Comparison of ENCODE assay signal across 31 cellular contexts in genomic region chr6:47574789-47575188, GRCh38.
"Had no signal": no experiment of that assay in that cellular context is flagged by ENCODE, and none has a peak within 500 bp of the region (broad histone marks: within the 10 kb centered on the region; RNA-seq: fewer than 3 reads in every experiment).

No MANE protein-coding gene starts in this region.

- H3K4me1 Mint-ChIP-seq: neural progenitor cell; stimulated activated memory B cell treated with anti-CD40 and anti-IgM and Interleukin-4, amounts not matched to agents 10 μg/mL and 1 μg/mL and 100 μg/mL, for 72 hours; stimulated activated naive CD8-positive, alpha-beta T cell treated with anti-CD3 and anti-CD28 coated beads, Interleukin-15, amount 100 ng/mL, for 72 hours had no signal

- DNase-seq: naive thymus-derived CD8-positive, alpha-beta T cell; occipital lobe; ovary; posterior cingulate gyrus; psoas muscle; right cardiac atrium; right lobe of liver; sigmoid colon; spleen; stimulated activated CD4-positive, alpha-beta T cell treated with anti-CD3 and anti-CD28 coated beads, Interleukin-12 subunit alpha, Interleukin-12 subunit beta, amount 100 ng/mL, for 4 hours; stimulated activated CD4-positive, alpha-beta T cell treated with anti-CD3 and anti-CD28 coated beads, Interleukin-1b, Interleukin-23, amount 100 ng/mL, for 48 hours; stimulated activated CD4-positive, alpha-beta T cell treated with anti-CD3 and anti-CD28 coated beads, Interleukin-4, amount 100 ng/mL, for 1 hour; stimulated activated CD4-positive, alpha-beta T cell treated with anti-CD3 and anti-CD28 coated beads, Interleukin-4, amount 100 ng/mL, for 4 hours; stimulated activated CD8-positive, alpha-beta memory T cell treated with anti-CD3 and anti-CD28 coated beads, Interleukin-4, amount 100 ng/mL, for 48 hours; stimulated activated naive CD4-positive, alpha-beta T cell; stimulated activated naive CD8-positive, alpha-beta T cell treated with anti-CD3 and anti-CD28 coated beads, Interleukin-15, amount 100 ng/mL, for 72 hours; stimulated activated naive CD8-positive, alpha-beta T cell treated with anti-CD3 and anti-CD28 coated beads, Interleukin-15, Interleukin-2, amounts not matched to agents 100 U/mL and 50 U/mL, for 24 hours; substantia nigra; testis; tibial artery; transverse colon; upper lobe of right lung; uterus had no signal

- H2AFZ ChIP-seq: neural progenitor cell, parathyroid adenoma had no signal

- H3K9ac ChIP-seq: neural progenitor cell, parathyroid adenoma had no signal

- H3K9me3 ChIP-seq: ovary, psoas muscle, right lobe of liver, sigmoid colon, spleen, suprapubic skin, testis, tibial artery, transverse colon, upper lobe of right lung, uterus had no signal

- H3K4me3 ChIP-seq: neural progenitor cell, ovary, psoas muscle, right lobe of liver, sigmoid colon, smooth muscle cell, spleen, suprapubic skin, testis, tibial artery, transverse colon, upper lobe of right lung, uterus had no signal

- H3K36me3 ChIP-seq: ovary, uterus had no signal

- H3K79me2 ChIP-seq: parathyroid adenoma had no signal

- H3K9me3 Mint-ChIP-seq: naive thymus-derived CD8-positive, alpha-beta T cell; natural killer cell treated with Interleukin-12 subunit alpha and Interleukin-12 subunit beta and Interleukin-15 and Interleukin-18, amount 100 ng/mL, for 72 hours; neural progenitor cell; stimulated activated memory B cell treated with anti-CD40 and anti-IgM and Interleukin-4, amounts not matched to agents 10 μg/mL and 1 μg/mL and 100 μg/mL, for 72 hours; stimulated activated naive CD8-positive, alpha-beta T cell treated with anti-CD3 and anti-CD28 coated beads, Interleukin-15, amount 100 ng/mL, for 72 hours; type B pancreatic cell had no signal

- H3K27ac ChIP-seq: neural progenitor cell, ovary, parathyroid adenoma, psoas muscle, right lobe of liver, sigmoid colon, spleen, suprapubic skin, testis, tibial artery, transverse colon, upper lobe of right lung, uterus had no signal

- H3K4me1 ChIP-seq: parathyroid adenoma, psoas muscle, suprapubic skin, testis, transverse colon had no signal

- H3K36me3 Mint-ChIP-seq: natural killer cell treated with Interleukin-12 subunit alpha and Interleukin-12 subunit beta and Interleukin-15 and Interleukin-18, amount 100 ng/mL, for 72 hours had no signal

- ATAC-seq: naive thymus-derived CD8-positive, alpha-beta T cell; natural killer cell treated with Interleukin-12 subunit alpha and Interleukin-12 subunit beta and Interleukin-15 and Interleukin-18, amount 100 ng/mL, for 72 hours; psoas muscle; right cardiac atrium; right lobe of liver; stimulated activated memory B cell treated with anti-CD40 and anti-IgM and Interleukin-4, amounts not matched to agents 10 μg/mL and 1 μg/mL and 100 μg/mL, for 72 hours; stimulated activated naive CD8-positive, alpha-beta T cell treated with anti-CD3 and anti-CD28 coated beads, Interleukin-15, amount 100 ng/mL, for 72 hours; stimulated activated naive CD8-positive, alpha-beta T cell treated with anti-CD3 and anti-CD28 coated beads, Interleukin-15, Interleukin-2, amounts not matched to agents 100 U/mL and 50 U/mL, for 24 hours; upper lobe of right lung had no signal

- H3K4me2 ChIP-seq: neural progenitor cell, smooth muscle cell had no signal

- H3K27ac Mint-ChIP-seq: natural killer cell treated with Interleukin-12 subunit alpha and Interleukin-12 subunit beta and Interleukin-15 and Interleukin-18, amount 100 ng/mL, for 72 hours; neural progenitor cell; progenitor cell of endocrine pancreas; stimulated activated memory B cell treated with anti-CD40 and anti-IgM and Interleukin-4, amounts not matched to agents 10 μg/mL and 1 μg/mL and 100 μg/mL, for 72 hours; stimulated activated naive CD8-positive, alpha-beta T cell treated with anti-CD3 and anti-CD28 coated beads, Interleukin-15, amount 100 ng/mL, for 72 hours; type B pancreatic cell had no signal

- H3K27me3 Mint-ChIP-seq: naive thymus-derived CD8-positive, alpha-beta T cell; natural killer cell treated with Interleukin-12 subunit alpha and Interleukin-12 subunit beta and Interleukin-15 and Interleukin-18, amount 100 ng/mL, for 72 hours; progenitor cell of endocrine pancreas; stimulated activated memory B cell treated with anti-CD40 and anti-IgM and Interleukin-4, amounts not matched to agents 10 μg/mL and 1 μg/mL and 100 μg/mL, for 72 hours; stimulated activated naive CD8-positive, alpha-beta T cell treated with anti-CD3 and anti-CD28 coated beads, Interleukin-15, amount 100 ng/mL, for 72 hours; type B pancreatic cell had no signal

- H3K4me3 Mint-ChIP-seq: naive thymus-derived CD8-positive, alpha-beta T cell; natural killer cell treated with Interleukin-12 subunit alpha and Interleukin-12 subunit beta and Interleukin-15 and Interleukin-18, amount 100 ng/mL, for 72 hours; neural progenitor cell; stimulated activated memory B cell treated with anti-CD40 and anti-IgM and Interleukin-4, amounts not matched to agents 10 μg/mL and 1 μg/mL and 100 μg/mL, for 72 hours; stimulated activated naive CD8-positive, alpha-beta T cell treated with anti-CD3 and anti-CD28 coated beads, Interleukin-15, amount 100 ng/mL, for 72 hours; type B pancreatic cell had no signal

- H3K27me3 ChIP-seq: neural progenitor cell, ovary, right lobe of liver, sigmoid colon, spleen, suprapubic skin, testis, tibial artery, transverse colon, upper lobe of right lung, uterus had no signal
